ENCODE assay signal across 12 cellular contexts in genomic region chr6:144753023-144753705, GRCh38.
DNase-seq lines count a peak whose midpoint lies in the region; ATAC-seq, FAIRE-seq and TF ChIP-seq lines count a peak whose summit lies in the region.
"Had no signal": no experiment of that assay in that cellular context is flagged by ENCODE, and none has a peak within 500 bp of the region (broad histone marks: within the 10 kb centered on the region; RNA-seq: fewer than 3 reads in every experiment).

No MANE protein-coding gene starts in this region.

- no peak for TF ChIP-seq POLR2A in GM12892 (IDR thresholded peaks at IDR 0.05; ENCODE audit: low read depth, low read length)
- TF ChIP-seq POLR2A in gastrocnemius medialis (IDR thresholded peaks at IDR 0.05), result no peak

- H3K9me3 ChIP-seq in gastrocnemius medialis, result no peaks in the 10 kb centered on the region
- no peaks in the 10 kb centered on the region for H3K9me3 ChIP-seq in right atrium auricular region
- H3K9me3 ChIP-seq: BLaER1 treated with 17β-estradiol and CSF1 and Interleukin-3, amounts not matched to agents 10 nM and 100 nM; sigmoid colon had no signal

- H3K27ac Mint-ChIP-seq in HFFc6, result no peak overlapping the region

- H3K4me3 Mint-ChIP-seq in HFFc6, result no peak overlapping the region
- H3K4me3 Mint-ChIP-seq: activated T-cell treated with anti-CD3 and anti-CD28 coated beads, Interleukin-2, amount 50 U/mL, for 4 hours had no signal

- peaks cover 9% of the 10 kb centered on the region for H3K36me3 Mint-ChIP-seq in HFFc6 (ENCODE audit: low read depth)

- FAIRE-seq in GM12892 (lab: Jason Lieb, UNC), result peak; percentile 67

- no peaks in the 10 kb centered on the region for H3K27me3 ChIP-seq in gastrocnemius medialis
- H3K27me3 ChIP-seq in right atrium auricular region, result no peaks in the 10 kb centered on the region
- H3K27me3 ChIP-seq: BLaER1 treated with 17β-estradiol and CSF1 and Interleukin-3, amounts not matched to agents 10 nM and 100 nM; sigmoid colon had no signal

- ATAC-seq in GM19397 (IDR thresholded peaks at IDR 0.05; ENCODE audit: unreplicated experiment) (peak; percentile 92), HG02870 (IDR thresholded peaks at IDR 0.05; ENCODE audit: unreplicated experiment) (peak; percentile 92), HG03571 (IDR thresholded peaks at IDR 0.05; ENCODE audit: unreplicated experiment) (peak; percentile 95), gastrocnemius medialis (no peak)
- ATAC-seq: activated T-cell treated with anti-CD3 and anti-CD28 coated beads, Interleukin-2, amount 50 U/mL, for 4 hours had no signal

- DNase-seq in GM12892 (ENCODE audit: insufficient read length) (no peak), HFFc6 (no peak), gastrocnemius medialis (no peak), right atrium auricular region (ENCODE audit: low spot score) (no peak)
- DNase-seq in activated CD4-positive, alpha-beta T cell treated with anti-CD3 and anti-CD28 coated beads for 1 hour, result no peak
- DNase-seq: activated T-cell treated with anti-CD3 and anti-CD28 coated beads, Interleukin-2, amount 50 U/mL, for 4 hours; NCI-H748 treated with DMSO at 0.1 percent for 48 hours; sigmoid colon had no signal

- no peak overlapping the region for H3K27ac ChIP-seq in gastrocnemius medialis
- no peak overlapping the region for H3K27ac ChIP-seq in right atrium auricular region
- H3K27ac ChIP-seq: BLaER1 treated with 17β-estradiol and CSF1 and Interleukin-3, amounts not matched to agents 10 nM and 100 nM; sigmoid colon had no signal

- TF ChIP-seq CTCF in HFFc6 (IDR thresholded peaks at IDR 0.05) (no peak), gastrocnemius medialis (IDR thresholded peaks at IDR 0.05 in 4 of 5, conservative IDR thresholded peaks at IDR 0.05 in 1 of 5) (no peak), right atrium auricular region (IDR thresholded peaks at IDR 0.05) (no peak)

- H3K4me1 ChIP-seq in gastrocnemius medialis (peaks cover 0 to 7% of the 10 kb centered on the region in 2 donors), right atrium auricular region (no peaks in the 10 kb centered on the region)
- H3K4me1 ChIP-seq: sigmoid colon had no signal

- H3K36me3 ChIP-seq in gastrocnemius medialis, result peaks cover 0 to 18% of the 10 kb centered on the region in 2 donors
- H3K36me3 ChIP-seq in right atrium auricular region, result peaks cover 17% of the 10 kb centered on the region

- H3K27me3 Mint-ChIP-seq in HFFc6 (ENCODE audit: insufficient read depth), result 0 out of 2 replicates have a peak, but pooled peaks cover 1% of the 10 kb centered on the region

- intact Hi-C loops in gastrocnemius medialis (cut with DNase I; ENCODE audit: low total_unique reads), result no loop called here

- no peak overlapping the region for H3K4me3 ChIP-seq in gastrocnemius medialis
- no peak overlapping the region for H3K4me3 ChIP-seq in right atrium auricular region
- H3K4me3 ChIP-seq: BLaER1 treated with 17β-estradiol and CSF1 and Interleukin-3, amounts not matched to agents 10 nM and 100 nM; sigmoid colon had no signal

- H3K9me3 Mint-ChIP-seq in HFFc6, result no peaks in the 10 kb centered on the region
- H3K9me3 Mint-ChIP-seq: activated T-cell treated with anti-CD3 and anti-CD28 coated beads, Interleukin-2, amount 50 U/mL, for 4 hours had no signal

- H3K4me1 Mint-ChIP-seq in HFFc6 (ENCODE audit: low read depth), result peaks cover 18% of the 10 kb centered on the region

- in situ Hi-C loops in gastrocnemius medialis (cut with MboI; ENCODE audit: low sequenced_read_pairs in 4 of 4), result no loop called here

Comparison
In these comparisons a context has a peak if more than half of its experiments do, and no peak if none do; other contexts are left out.
1. ATAC-seq: peak in GM19397 (single experiment), HG02870 (single experiment) and HG03571 (single experiment); none in gastrocnemius medialis (0 of 2).